ENCODE assay signal across 8 cellular contexts in the genomic region with DNA sequence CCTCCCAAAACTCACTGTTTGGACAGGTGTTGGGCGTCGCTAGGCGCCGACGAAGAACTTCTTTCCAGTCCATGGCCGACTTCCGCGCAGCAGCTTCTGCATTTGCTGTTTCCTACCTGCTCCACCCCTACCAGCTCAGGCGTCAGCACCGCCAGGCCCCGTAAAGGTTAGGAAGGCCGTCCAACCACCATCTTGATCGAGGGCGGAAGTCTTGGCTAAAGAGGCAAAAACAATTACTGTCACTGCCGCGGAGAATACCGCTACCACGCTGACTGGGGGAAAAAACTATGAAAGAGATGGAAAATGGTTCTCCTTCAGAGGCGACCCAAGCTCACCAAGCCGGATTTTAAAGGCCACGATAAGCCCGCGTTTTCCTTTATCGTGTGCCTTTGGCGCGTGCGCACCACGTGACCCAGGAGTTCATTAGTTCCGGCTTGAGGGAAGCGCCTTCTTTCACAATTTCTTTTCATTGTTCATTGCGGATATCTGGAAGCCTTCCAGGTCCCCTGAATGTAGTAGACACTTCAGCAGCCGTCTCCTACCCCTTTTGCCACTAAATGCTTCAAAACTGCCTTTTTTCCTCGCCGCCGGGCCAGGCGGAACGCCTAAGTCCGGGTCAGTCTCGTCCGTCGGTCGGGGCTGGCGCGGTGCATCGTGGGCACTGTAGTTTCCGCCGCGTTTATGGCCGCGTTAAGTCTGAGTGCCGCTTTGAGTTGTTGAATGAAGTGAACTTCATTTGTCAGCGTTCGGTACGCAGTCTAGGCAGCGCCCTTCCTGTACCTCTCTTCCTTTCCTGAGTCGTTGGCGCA. TPM values are rescaled to one million over a fixed set of nuclear protein-coding genes. Genes with fewer than 3 reads are reported as not detected.
DNase-seq lines count a peak whose midpoint lies in the region; ATAC-seq and TF ChIP-seq lines count a peak whose summit lies in the region.

A gene (minus strand): TSS at position 104 of the 809 bp plus-strand sequence. CDS start 31 bp downstream, at position 73.
A gene (plus strand): TSS at position 666 of the 809 bp plus-strand sequence. CDS start 694 bp downstream, outside the sequence.

- H3K18ac ChIP-seq in H9 (ENCODE audit: insufficient read length, low read depth, low read length), result peak within 1 kb of the TSS; percentile 100

- peaks cover 16% of the 10 kb centered on the region for H3K23me2 ChIP-seq in H9 (ENCODE audit: insufficient read length, low read depth, low read length, poor library complexity, severe bottlenecking)

- peak within 1 kb of the TSS; percentile 96 for H3K27ac ChIP-seq in H9 (ENCODE audit: insufficient read length, low read depth, low read length)

- H2BK15ac ChIP-seq in H9 (ENCODE audit: low read depth, low read length), result no peak within 1 kb of the TSS

- H3K4me1 Mint-ChIP-seq in H9 (peaks cover 14 to 17% of the 10 kb centered on the region in 2 experiments), nephron progenitor cell (peaks cover 37% of the 10 kb centered on the region)
- H3K4me1 Mint-ChIP-seq in stimulated activated naive CD8-positive, alpha-beta T cell treated with anti-CD3 and anti-CD28 coated beads, Interleukin-15, amount 100 ng/mL, for 72 hours, result peaks cover 61% of the 10 kb centered on the region

- H3K4me3 Mint-ChIP-seq in H9 (peak within 1 kb of the TSS; percentile 91 to 96), nephron progenitor cell (peak within 1 kb of the TSS; percentile 95)
- peak within 1 kb of the TSS; percentile 95 to 96 for H3K4me3 Mint-ChIP-seq in stimulated activated naive CD8-positive, alpha-beta T cell treated with anti-CD3 and anti-CD28 coated beads, Interleukin-15, amount 100 ng/mL, for 72 hours

- no peaks in the 10 kb centered on the region for H3K79me2 ChIP-seq in H9 (ENCODE audit: insufficient read depth, low read length)

- H3K9ac ChIP-seq in H9 (ENCODE audit: extremely low read depth, insufficient read length, low read length), result peak within 1 kb of the TSS; percentile 96

- H3K9me3 ChIP-seq in H9 (ENCODE audit: control insufficient read depth, low read depth, low read length) (no peaks in the 10 kb centered on the region), MG63 (no peaks in the 10 kb centered on the region)

- H3K36me3 Mint-ChIP-seq in H9 (ENCODE audit: insufficient read depth in 1 of 3, low read depth in 3 of 3) (peaks cover 2 to 38% (median 30%) of the 10 kb centered on the region in 3 experiments; a peak in 5 of 7 replicates), nephron progenitor cell (ENCODE audit: low read depth) (peaks cover 44% of the 10 kb centered on the region)

- peak within 1 kb of the TSS; percentile 90 for H2BK12ac ChIP-seq in H9 (ENCODE audit: insufficient read length, low read depth, low read length)

- H3K9me3 Mint-ChIP-seq in H9 (no peaks in the 10 kb centered on the region; a peak in 1 of 5 replicates), nephron progenitor cell (no peaks in the 10 kb centered on the region)
- no peaks in the 10 kb centered on the region for H3K9me3 Mint-ChIP-seq in stimulated activated naive CD8-positive, alpha-beta T cell treated with anti-CD3 and anti-CD28 coated beads, Interleukin-15, amount 100 ng/mL, for 72 hours

- peak within 1 kb of the TSS; percentile 100 for H4K5ac ChIP-seq in H9 (ENCODE audit: insufficient read length, low read depth, low read length)

- peak within 1 kb of the TSS; percentile 74; the same call in 1 of the 2 replicates for H3K4ac ChIP-seq in H9 (ENCODE audit: low read depth, low read length)

- no peak within 1 kb of the TSS for H4K91ac ChIP-seq in H9 (ENCODE audit: insufficient read length, low read depth, low read length)

- peaks cover 4% of the 10 kb centered on the region for H3K36me3 ChIP-seq in MG63

- no peaks in the 10 kb centered on the region for H3K27me3 ChIP-seq in H9 (ENCODE audit: insufficient read depth, low read length)
- no peaks in the 10 kb centered on the region for H3K27me3 ChIP-seq in MG63

- peak within 1 kb of the TSS; percentile 82 for H2BK120ac ChIP-seq in H9 (ENCODE audit: low read depth, low read length, poor library complexity, severe bottlenecking)

- peak within 1 kb of the TSS; percentile 56 for H2AFZ ChIP-seq in H9 (ENCODE audit: low read length)

- H3K79me1 ChIP-seq in H9 (ENCODE audit: insufficient read depth, low read depth, low read length, poor library complexity, severe bottlenecking), result no peaks in the 10 kb centered on the region

- peak within 1 kb of the TSS; percentile 100 for H3K14ac ChIP-seq in H9 (ENCODE audit: insufficient read depth, low read length)

- TF ChIP-seq CTCF in H9 (conservative IDR thresholded peaks at IDR 0.05) (no peak), nephron progenitor cell (IDR thresholded peaks at IDR 0.05) (no peak)

- H4K20me1 ChIP-seq in H9 (ENCODE audit: control insufficient read depth, insufficient read depth, insufficient read length), result no peaks in the 10 kb centered on the region

- no peaks in the 10 kb centered on the region for H3K27me3 Mint-ChIP-seq in H9 (ENCODE audit: low read depth)
- peaks cover 4% of the 10 kb centered on the region for H3K27me3 Mint-ChIP-seq in nephron progenitor cell (ENCODE audit: low read depth, poor library complexity)
- H3K27me3 Mint-ChIP-seq in stimulated activated naive CD8-positive, alpha-beta T cell treated with anti-CD3 and anti-CD28 coated beads, Interleukin-15, amount 100 ng/mL, for 72 hours, result no peaks in the 10 kb centered on the region

- no peak within 1 kb of the TSS for H2BK20ac ChIP-seq in H9 (ENCODE audit: low read depth, low read length, poor library complexity, severe bottlenecking)

- peak within 1 kb of the TSS; percentile 47 for H3K4me2 ChIP-seq in H9 (ENCODE audit: insufficient read depth, insufficient read length, low read length)

- H2BK5ac ChIP-seq in H9 (ENCODE audit: insufficient read length, low read length), result peak within 1 kb of the TSS; percentile 98

- peak within 1 kb of the TSS; percentile 97 for H4K8ac ChIP-seq in H9 (replicated peaks; ENCODE audit: insufficient read length, low read depth, low read length)

- peak within 1 kb of the TSS; percentile 98 for H3K56ac ChIP-seq in H9 (ENCODE audit: insufficient read length, low read depth, low read length)

- ATAC-seq in stimulated activated naive CD8-positive, alpha-beta T cell treated with anti-CD3 and anti-CD28 coated beads, Interleukin-15, amount 100 ng/mL, for 72 hours, result peak; percentile 94

- peak within 1 kb of the TSS; percentile 66 for H3K4me3 ChIP-seq in MG63

- H3K23ac ChIP-seq in H9 (ENCODE audit: insufficient read length, low read depth, low read length), result no peak within 1 kb of the TSS

- H2AK5ac ChIP-seq in H9 (ENCODE audit: insufficient read length, low read length), result no peak within 1 kb of the TSS

- peak within 1 kb of the TSS; percentile 96 for H3T11ph ChIP-seq in H9 (ENCODE audit: low read length)

- peak; percentile 96 for DNase-seq in ELR (ENCODE audit: low read depth)
- peak; percentile 95 for DNase-seq in H9
- peak; percentile 86 for DNase-seq in MG63
- peak; percentile 96 for DNase-seq in SHP77 treated with DMSO at 0.1 percent for 48 hours (lab: John Stamatoyannopoulos, UW)
- peak; percentile 95 for DNase-seq in activated effector memory CD4-positive, alpha-beta T cell treated with anti-CD3 and anti-CD28 coated beads, Interleukin-2, amount 50 U/mL, for 16 hours
- peak; percentile 68 for DNase-seq in fibroblast of the conjunctiva (ENCODE audit: low read depth)
- peak; percentile 78 for DNase-seq in nephron progenitor cell
- peak; percentile 85 to 87 for DNase-seq in stimulated activated naive CD8-positive, alpha-beta T cell treated with anti-CD3 and anti-CD28 coated beads, Interleukin-15, amount 100 ng/mL, for 72 hours

- H3K27ac Mint-ChIP-seq in H9 (peak within 1 kb of the TSS; percentile 100), nephron progenitor cell (peak within 1 kb of the TSS; percentile 100)
- peak within 1 kb of the TSS; percentile 99 to 100 for H3K27ac Mint-ChIP-seq in stimulated activated naive CD8-positive, alpha-beta T cell treated with anti-CD3 and anti-CD28 coated beads, Interleukin-15, amount 100 ng/mL, for 72 hours

- WGBS in H9 (ENCODE audit: extremely low coverage, insufficient read length, low lambda C conversion rate), result no CpG with 5 or more reads among the region's 57 CpGs

- H3K4me1 ChIP-seq in H9 (ENCODE audit: insufficient read depth, low read length), result no peaks in the 10 kb centered on the region

RNA-seq across cellular contexts. Expression of the first gene that starts in this region (rescaled TPM):
- total RNA-seq in H9 (2021), result 51.1 and 52.9 TPM in 2 replicates
- total RNA-seq in MG63 (2014; rRNA removed; shearing (Covaris generic); ENCODE audit: low replicate concordance), result 13.3 and 18.0 TPM in 2 replicates

RNA-seq across cellular contexts. Expression of the second gene that starts in this region (rescaled TPM):
- 37.7 and 43.3 TPM in 2 replicates for total RNA-seq in H9 (2021)
- 17.8 and 21.2 TPM in 2 replicates for total RNA-seq in MG63 (2014; rRNA removed; shearing (Covaris generic); ENCODE audit: low replicate concordance)

Comparison
In these comparisons a context has a peak if more than half of its experiments do, and no peak if none do; other contexts are left out.
1. Peak in every context shown above with its lines: DNase-seq, ATAC-seq, H3K4me3 ChIP-seq and H3K27ac ChIP-seq.